14 cellular contexts compared by ENCODE assay signal in genomic region chr5:14744296-14745187, GRCh38.
DNase-seq lines count a peak whose midpoint lies in the region; ATAC-seq, FAIRE-seq and TF ChIP-seq lines count a peak whose summit lies in the region.
"Had no signal": no experiment of that assay in that cellular context is flagged by ENCODE, and none has a peak within 500 bp of the region (broad histone marks: within the 10 kb centered on the region; RNA-seq: fewer than 3 reads in every experiment).

No MANE protein-coding gene starts in this region.

- H3K9me3 Mint-ChIP-seq in stimulated activated naive CD8-positive, alpha-beta T cell treated with anti-CD3 and anti-CD28 coated beads, Interleukin-15, Interleukin-2, amounts not matched to agents 100 ng/mL and 50 ng/mL, for 24 hours, result no peaks in the 10 kb centered on the region
- H3K9me3 Mint-ChIP-seq: activated CD4-positive, alpha-beta memory T cell treated with anti-CD3 and anti-CD28 coated beads for 36 hours; activated naive CD4-positive, alpha-beta T cell treated with anti-CD3 and anti-CD28 coated beads for 36 hours had no signal

- FAIRE-seq in small intestine (lab: Jason Lieb, UNC), result no peak
- FAIRE-seq: kidney had no signal

- H3K27me3 ChIP-seq in right cardiac atrium (ENCODE audit: control insufficient read depth, insufficient read depth) (no peaks in the 10 kb centered on the region), small intestine (ENCODE audit: control insufficient read depth in 2 of 2, insufficient read depth in 2 of 2, low read length in 2 of 2) (no peaks in the 10 kb centered on the region)

- peaks cover 48% of the 10 kb centered on the region for H3K4me1 Mint-ChIP-seq in stimulated activated naive CD8-positive, alpha-beta T cell treated with anti-CD3 and anti-CD28 coated beads, Interleukin-15, Interleukin-2, amounts not matched to agents 100 ng/mL and 50 ng/mL, for 24 hours (ENCODE audit: low read depth)

- H3K4me3 Mint-ChIP-seq in stimulated activated naive CD8-positive, alpha-beta T cell treated with anti-CD3 and anti-CD28 coated beads, Interleukin-15, Interleukin-2, amounts not matched to agents 100 ng/mL and 50 ng/mL, for 24 hours, result no peak overlapping the region
- H3K4me3 Mint-ChIP-seq: activated CD4-positive, alpha-beta memory T cell treated with anti-CD3 and anti-CD28 coated beads for 36 hours; activated naive CD4-positive, alpha-beta T cell treated with anti-CD3 and anti-CD28 coated beads for 36 hours had no signal

- CTCF ChIA-PET in RWPE1 (lab: Yijun Ruan, JAX), result no interaction called here

- TF ChIP-seq CTCF in RWPE1 (conservative IDR thresholded peaks at IDR 0.05; ENCODE audit: low read depth), result no peak

- no peaks in the 10 kb centered on the region for H3K27me3 Mint-ChIP-seq in stimulated activated naive CD8-positive, alpha-beta T cell treated with anti-CD3 and anti-CD28 coated beads, Interleukin-15, Interleukin-2, amounts not matched to agents 100 ng/mL and 50 ng/mL, for 24 hours
- H3K27me3 Mint-ChIP-seq: activated CD4-positive, alpha-beta memory T cell treated with anti-CD3 and anti-CD28 coated beads for 36 hours had no signal

- POLR2A ChIA-PET in RWPE1 (lab: Yijun Ruan, JAX; ENCODE audit: low non-redundant PET), result no interaction called here

- intact Hi-C loops in right cardiac atrium (cut with DNase I), result loop anchor here in 1 of 4 donors (10.0 kb wide), 1 partner anchor 120 kb away; no protein-coding TSS in a partner anchor

- H3K4me1 ChIP-seq in right cardiac atrium (ENCODE audit: control insufficient read depth, insufficient read depth, low read length) (no peaks in the 10 kb centered on the region), small intestine (ENCODE audit: control insufficient read depth in 2 of 2, insufficient read depth in 1 of 2, low read depth in 1 of 2, low read length in 1 of 2) (no peaks in the 10 kb centered on the region)

- H3K27ac Mint-ChIP-seq in stimulated activated naive CD8-positive, alpha-beta T cell treated with anti-CD3 and anti-CD28 coated beads, Interleukin-15, Interleukin-2, amounts not matched to agents 100 ng/mL and 50 ng/mL, for 24 hours, result peak overlapping the region; percentile 49
- H3K27ac Mint-ChIP-seq: activated CD4-positive, alpha-beta memory T cell treated with anti-CD3 and anti-CD28 coated beads for 36 hours; activated naive CD4-positive, alpha-beta T cell treated with anti-CD3 and anti-CD28 coated beads for 36 hours had no signal

- no peak overlapping the region for H3K4me3 ChIP-seq in right cardiac atrium (ENCODE audit: low read length)
- H3K4me3 ChIP-seq in small intestine (ENCODE audit: low read depth in 1 of 2, low read length in 2 of 2), result no peak overlapping the region

- no peak for ATAC-seq in stimulated activated naive CD8-positive, alpha-beta T cell treated with anti-CD3 and anti-CD28 coated beads, Interleukin-15, Interleukin-2, amounts not matched to agents 100 U/mL and 50 U/mL, for 24 hours
- ATAC-seq in right cardiac atrium, result peak; percentile 32 to 62
- no peak for ATAC-seq in HG03457 (IDR thresholded peaks at IDR 0.05; ENCODE audit: unreplicated experiment)
- ATAC-seq: HCT116 had no signal

- no peak for DNase-seq in stimulated activated naive CD8-positive, alpha-beta T cell treated with anti-CD3 and anti-CD28 coated beads, Interleukin-15, Interleukin-2, amounts not matched to agents 100 U/mL and 50 U/mL, for 24 hours
- no peak for DNase-seq in RWPE1 (ENCODE audit: low spot score)
- peak in 1 of 3 donors; percentile 57 for DNase-seq in right cardiac atrium
- DNase-seq in small intestine, result no peak
- no peak for DNase-seq in NCI-H146 (lab: John Stamatoyannopoulos, UW)
- DNase-seq in NCI-H526 treated with DMSO at 0.1 percent for 48 hours (lab: John Stamatoyannopoulos, UW), result no peak
- DNase-seq: activated CD4-positive, alpha-beta memory T cell treated with anti-CD3 and anti-CD28 coated beads for 36 hours; activated naive CD4-positive, alpha-beta T cell treated with anti-CD3 and anti-CD28 coated beads for 36 hours; kidney; NCI-H2227 treated with DMSO at 0.1 percent for 48 hours; occipital lobe had no signal

- H3K9me3 ChIP-seq in right cardiac atrium (ENCODE audit: control insufficient read depth, low read length) (no peaks in the 10 kb centered on the region), small intestine (ENCODE audit: control insufficient read depth, low read depth) (no peaks in the 10 kb centered on the region)

- WGBS in right cardiac atrium, result 75% methylated on average over 14 of the region's 14 CpGs
- WGBS in small intestine, 3 donors, result 72 to 88% (median 85%) methylated on average over 13 to 14 of the region's 14 CpGs

- peaks cover 77% of the 10 kb centered on the region for H3K36me3 Mint-ChIP-seq in stimulated activated naive CD8-positive, alpha-beta T cell treated with anti-CD3 and anti-CD28 coated beads, Interleukin-15, Interleukin-2, amounts not matched to agents 100 ng/mL and 50 ng/mL, for 24 hours (ENCODE audit: low read depth)

- H3K27ac ChIP-seq in RWPE1, result peak overlapping the region; percentile 52
- H3K27ac ChIP-seq in right cardiac atrium (ENCODE audit: low read length), result peak overlapping the region; percentile 25
- no peak overlapping the region for H3K27ac ChIP-seq in small intestine (ENCODE audit: low read depth in 1 of 2, low read length in 1 of 2)

- peaks cover 5 to 17% of the 10 kb centered on the region in 2 donors for H3K36me3 ChIP-seq in small intestine (ENCODE audit: control insufficient read depth in 2 of 2, insufficient read depth in 2 of 2, low read length in 2 of 2)

Comparison
In these comparisons a context has a peak if more than half of its experiments do, and no peak if none do; other contexts are left out.
1. ATAC-seq: peak in right cardiac atrium (2 of 2); none in stimulated activated naive CD8-positive, alpha-beta T cell treated with anti-CD3 and anti-CD28 coated beads, Interleukin-15, Interleukin-2, amounts not matched to agents 100 U/mL and 50 U/mL, for 24 hours (single experiment) and HG03457 (single experiment).
2. H3K27ac ChIP-seq: peak in RWPE1 (single experiment) and right cardiac atrium (single experiment); none in small intestine (0 of 2).